In the genomic region with DNA sequence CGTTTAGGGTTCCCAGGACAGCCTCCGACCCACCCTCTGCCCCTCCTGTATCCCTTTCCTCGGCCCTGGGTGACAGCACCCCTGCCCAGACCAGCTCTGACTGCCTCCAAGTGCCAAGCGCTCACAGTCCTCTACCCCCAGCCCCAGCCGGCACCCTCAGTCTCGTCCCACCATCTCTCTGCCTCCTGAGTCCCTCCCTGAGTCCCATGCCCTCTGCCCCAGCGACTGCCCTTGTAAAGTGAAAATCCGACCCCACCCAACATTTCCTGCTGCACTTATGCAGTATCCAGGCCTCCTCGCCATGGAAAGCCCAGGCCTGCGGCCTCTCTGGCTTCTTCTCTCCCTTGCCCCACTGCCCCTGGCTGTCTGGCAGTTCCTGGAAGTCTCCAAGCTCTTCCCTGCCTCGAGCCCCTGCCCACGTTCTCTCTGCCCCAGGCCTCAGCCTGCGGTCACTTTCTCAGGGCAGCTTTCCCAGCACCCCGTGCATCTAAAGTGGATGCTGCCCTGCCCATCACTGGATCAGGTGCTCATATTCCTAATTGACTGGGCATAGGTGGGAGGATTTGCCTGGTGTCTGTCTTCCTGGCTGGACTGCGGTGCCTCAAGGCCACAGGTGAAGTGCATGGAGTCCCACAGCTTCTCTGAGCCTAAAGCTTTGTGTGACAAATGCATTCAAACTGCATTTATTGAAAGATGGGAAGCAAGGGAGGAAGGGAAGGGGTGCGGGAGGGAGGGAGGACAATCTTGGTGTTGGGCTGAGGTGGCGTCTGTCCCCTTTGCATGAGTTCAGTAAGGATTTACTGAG, we compare ENCODE assay signal across 10 cellular contexts. TPM values are rescaled to one million over a fixed set of nuclear protein-coding genes. Genes with fewer than 3 reads are reported as not detected.
DNase-seq lines count a peak whose midpoint lies in the region; ATAC-seq, FAIRE-seq and TF ChIP-seq lines count a peak whose summit lies in the region.
"Had no signal": no experiment of that assay in that cellular context is flagged by ENCODE, and none has a peak within 500 bp of the region (broad histone marks: within the 10 kb centered on the region; RNA-seq: fewer than 3 reads in every experiment).

No MANE protein-coding gene starts in this region.

- H3K4me1 ChIP-seq in A549 = peaks cover 42% of the 10 kb centered on the region

- H3K9me3 ChIP-seq in A549 = no peaks in the 10 kb centered on the region

- H3K36me3 Mint-ChIP-seq in activated CD4-positive, alpha-beta memory T cell treated with anti-CD3 and anti-CD28 coated beads for 36 hours = no peaks in the 10 kb centered on the region
- peaks cover 3 to 14% (median 4%) of the 10 kb centered on the region in 3 donors for H3K36me3 Mint-ChIP-seq in immature natural killer cell

- H3K27ac Mint-ChIP-seq in activated CD4-positive, alpha-beta memory T cell treated with anti-CD3 and anti-CD28 coated beads for 36 hours = peak overlapping the region; percentile 52
- peak overlapping the region; percentile 82 to 99 (median 95) for H3K27ac Mint-ChIP-seq in immature natural killer cell
- H3K27ac Mint-ChIP-seq: HFFc6 had no signal

- peaks cover 72% of the 10 kb centered on the region for H3K4me1 Mint-ChIP-seq in activated CD4-positive, alpha-beta memory T cell treated with anti-CD3 and anti-CD28 coated beads for 36 hours (ENCODE audit: low read depth)
- peaks cover 91 to 95% of the 10 kb centered on the region in 2 donors for H3K4me1 Mint-ChIP-seq in immature natural killer cell

- H3K27ac ChIP-seq in A549 = peak overlapping the region; percentile 87

- TF ChIP-seq RAD21 in A549 (conservative IDR thresholded peaks at IDR 0.05 in 1 of 2, IDR thresholded peaks at IDR 0.05 in 1 of 2) = no peak

- no peaks in the 10 kb centered on the region for H3K27me3 Mint-ChIP-seq in activated CD4-positive, alpha-beta memory T cell treated with anti-CD3 and anti-CD28 coated beads for 36 hours
- peaks cover 19 to 29% (median 23%) of the 10 kb centered on the region in 3 donors for H3K27me3 Mint-ChIP-seq in immature natural killer cell (ENCODE audit: low read depth in 3 of 3)

- no peak for FAIRE-seq in A549 (lab: Jason Lieb, UNC)
- FAIRE-seq: TTC549 had no signal

- ATAC-seq in A549 = 0 out of 6 replicates have a peak, but pooled peaks of 1 of the 2 experiments have one; percentile 12

- TF ChIP-seq CTCF in A549 (IDR thresholded peaks at IDR 0.05) = no peak

- H3K9me3 Mint-ChIP-seq in activated CD4-positive, alpha-beta memory T cell treated with anti-CD3 and anti-CD28 coated beads for 36 hours = no peaks in the 10 kb centered on the region
- H3K9me3 Mint-ChIP-seq in immature natural killer cell = peaks cover 0 to 3% (median 0%) of the 10 kb centered on the region in 6 donors
- H3K9me3 Mint-ChIP-seq: HFFc6 had no signal

- H3K4me3 ChIP-seq in A549 = no peak overlapping the region

- WGBS in A549 (ENCODE audit: missing lambda C conversion rate) = 63% methylated on average over 16 of the region's 17 CpGs

- no peak for TF ChIP-seq POLR2A in A549 (IDR thresholded peaks at IDR 0.05; ENCODE audit: low read length)

- TF ChIP-seq EP300 in A549 (IDR thresholded peaks at IDR 0.05) = no peak

- peak overlapping the region; percentile 68 for H3K4me3 Mint-ChIP-seq in activated CD4-positive, alpha-beta memory T cell treated with anti-CD3 and anti-CD28 coated beads for 36 hours
- peak overlapping the region; percentile 88 to 97 (median 90) for H3K4me3 Mint-ChIP-seq in immature natural killer cell
- H3K4me3 Mint-ChIP-seq: HFFc6 had no signal

- intact Hi-C loops in activated CD4-positive, alpha-beta memory T cell treated with anti-CD3 and anti-CD28 coated beads for 36 hours (cut with micrococcal nuclease) = no loop called here

- DNase-seq in A549 (ENCODE audit: low read depth in 1 of 2, low spot score in 1 of 2) (no peak), immature natural killer cell (no peak), NCI-H1694 (lab: John Stamatoyannopoulos, UW) (no peak), UCSD-AML1 (lab: John Stamatoyannopoulos, UW; ENCODE audit: unreplicated experiment) (no peak), NCI-H1105 treated with DMSO at 0.1 percent for 48 hours (lab: John Stamatoyannopoulos, UW) (no peak)
- no peak for DNase-seq in activated CD4-positive, alpha-beta memory T cell treated with anti-CD3 and anti-CD28 coated beads for 36 hours

- CTCF ChIA-PET in A549 (lab: Yijun Ruan, JAX) = interaction anchor here (0.6 to 9.6 kb wide), 16 partner anchors 8 to 180 kb away, joined by 3 to 126 read pairs (median 6); partner anchors contain the start of gene C1QTNF6
- CTCF ChIA-PET in activated CD4-positive, alpha-beta memory T cell treated with anti-CD3 and anti-CD28 coated beads for 36 hours (lab: Charles Lee) = interaction anchor here (0.7 to 8.4 kb wide), 17 partner anchors 8 to 179 kb away, joined by 3 to 183 read pairs (median 5); partner anchors contain the start of gene IL2RB

- POLR2A ChIA-PET in A549 (lab: Yijun Ruan, JAX) = interaction anchor here (1.0 to 1.3 kb wide), 2 partner anchors 20 to 32 kb away, joined by 3 read pairs; partner anchors contain the start of gene C1QTNF6
- POLR2A ChIA-PET in activated CD4-positive, alpha-beta memory T cell treated with anti-CD3 and anti-CD28 coated beads for 36 hours (lab: Charles Lee) = interaction anchor here (0.7 to 8.8 kb wide), 4 partner anchors 19 to 88 kb away, joined by 3 to 240 read pairs (median 4); partner anchors contain the start of gene IL2RB

- peak overlapping the region; percentile 65 for H3K4me2 ChIP-seq in A549

TF ChIP-seq in A549, 52 proteins besides CTCF, POLR2A, EP300 and RAD21 (continues in another document):
- TF ChIP-seq HEYL (CRISPR knock-in tag; IDR thresholded peaks at IDR 0.05) (no peak), ATOH8 (CRISPR knock-in tag; IDR thresholded peaks at IDR 0.05; ENCODE audit: low read depth) (no peak), FOSL2 (IDR thresholded peaks at IDR 0.05) (no peak), FOSL2 (CRISPR knock-in tag; IDR thresholded peaks at IDR 0.05) (no peak), EHF (CRISPR knock-in tag; IDR thresholded peaks at IDR 0.05) (no peak), NFE2L2 (conservative IDR thresholded peaks at IDR 0.05; ENCODE audit: low read length) (no peak), JUNB (IDR thresholded peaks at IDR 0.05) (no peak), SREBF2 (IDR thresholded peaks at IDR 0.05) (no peak), MAFK (IDR thresholded peaks at IDR 0.05; ENCODE audit: partially characterized antibody) (no peak)
- TF ChIP-seq, protein P1, sequence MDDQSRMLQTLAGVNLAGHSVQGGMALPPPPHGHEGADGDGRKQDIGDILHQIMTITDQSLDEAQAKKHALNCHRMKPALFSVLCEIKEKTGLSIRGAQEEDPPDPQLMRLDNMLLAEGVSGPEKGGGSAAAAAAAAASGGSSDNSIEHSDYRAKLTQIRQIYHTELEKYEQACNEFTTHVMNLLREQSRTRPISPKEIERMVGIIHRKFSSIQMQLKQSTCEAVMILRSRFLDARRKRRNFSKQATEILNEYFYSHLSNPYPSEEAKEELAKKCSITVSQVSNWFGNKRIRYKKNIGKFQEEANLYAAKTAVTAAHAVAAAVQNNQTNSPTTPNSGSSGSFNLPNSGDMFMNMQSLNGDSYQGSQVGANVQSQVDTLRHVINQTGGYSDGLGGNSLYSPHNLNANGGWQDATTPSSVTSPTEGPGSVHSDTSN (IDR thresholded peaks at IDR 0.05) = no peak

RNA-seq across cellular contexts. Expression of gene IL2RB, which starts 17.7 kb away (rescaled TPM):
- 0.05 and 0.14 TPM in 2 replicates for polyA plus RNA-seq in A549 (2011; rRNA removed)
- polyA plus RNA-seq in A549 (2012; cell fraction: cytosol; rRNA removed) = 0.05 and 0.09 TPM in 2 replicates
- polyA plus RNA-seq in A549 (2012; cell fraction: nucleus; rRNA removed) = 0.09 and 0.12 TPM in 2 replicates
- polyA plus RNA-seq in A549 (2017; fragmentation: RNase III; extraction: RNeasy Plus Mini Kit Qiagen cat#74134 plus additional on column Dnase treatment) = 0.04 to 0.17 TPM (median 0.05 TPM) in 3 replicates
- polyA minus RNA-seq in A549 (2011; rRNA and poly(A)+ RNA removed) = not detected in 2 replicates
- 100 to 1,000 TPM; 306 to 310 TPM for total RNA-seq in activated CD4-positive, alpha-beta memory T cell treated with anti-CD3 and anti-CD28 coated beads for 36 hours
- 1,000 to 10,000 TPM in 1 of 3 donors, 100 to 1,000 TPM in 2; 863 to 2,762 (median 893) TPM for polyA plus RNA-seq in immature natural killer cell
- total RNA-seq: HFFc6, NCI-H460 had no signal

RNA-seq across cellular contexts. Expression of gene C1QTNF6, which starts 20.7 kb away (rescaled TPM):
- polyA plus RNA-seq in A549 (2011; rRNA removed) (18.6 and 24.7 TPM in 2 replicates), A549 (2017; fragmentation: RNase III; extraction: RNeasy Plus Mini Kit Qiagen cat#74134 plus additional on column Dnase treatment) (17.6 to 26.7 TPM (median 24.5 TPM) in 3 replicates), immature natural killer cell (1 to 10 TPM in 2 of 3 donors, not detected in 1; 1.5 to 1.8 TPM)
- 14.8 and 26.9 TPM in 2 replicates for polyA plus RNA-seq in A549 (2012; cell fraction: cytosol; rRNA removed)
- polyA plus RNA-seq in A549 (2012; cell fraction: nucleus; rRNA removed) = 33.8 and 39.1 TPM in 2 replicates
- 11.1 and 12.9 TPM in 2 replicates for polyA minus RNA-seq in A549 (2011; rRNA and poly(A)+ RNA removed)
- 10 to 100 TPM; 11.1 to 13.0 TPM for total RNA-seq in activated CD4-positive, alpha-beta memory T cell treated with anti-CD3 and anti-CD28 coated beads for 36 hours

RNA-seq across cellular contexts. Expression of gene SSTR3, which starts 44.9 kb away (rescaled TPM):
- polyA plus RNA-seq in A549 (2011; rRNA removed) (not detected in 2 replicates), A549 (2017; fragmentation: RNase III; extraction: RNeasy Plus Mini Kit Qiagen cat#74134 plus additional on column Dnase treatment) (not detected in 3 replicates), immature natural killer cell (not detected)
- not detected in 2 replicates for polyA plus RNA-seq in A549 (2012; cell fraction: cytosol; rRNA removed)
- polyA plus RNA-seq in A549 (2012; cell fraction: nucleus; rRNA removed) = 0.07 TPM in 1 of 2 replicates, not detected in the other
- polyA minus RNA-seq in A549 (2011; rRNA and poly(A)+ RNA removed) = not detected in 2 replicates
- total RNA-seq in activated CD4-positive, alpha-beta memory T cell treated with anti-CD3 and anti-CD28 coated beads for 36 hours = 1 to 10 TPM; 8.5 to 9.3 TPM
- total RNA-seq: HFFc6, HT1080, NCI-H460 had no signal

RNA-seq across cellular contexts. Expression of gene TMPRSS6, which starts 57.9 kb away (rescaled TPM):
- polyA plus RNA-seq in A549 (2011; rRNA removed) = not detected in 2 replicates
- 0.01 TPM in 1 of 2 replicates, not detected in the other for polyA plus RNA-seq in A549 (2012; cell fraction: cytosol; rRNA removed)
- polyA plus RNA-seq in A549 (2012; cell fraction: nucleus; rRNA removed) = 0.05 TPM in 1 of 2 replicates, not detected in the other
- not detected in 3 replicates for polyA plus RNA-seq in A549 (2017; fragmentation: RNase III; extraction: RNeasy Plus Mini Kit Qiagen cat#74134 plus additional on column Dnase treatment)
- polyA minus RNA-seq in A549 (2011; rRNA and poly(A)+ RNA removed) = not detected in 2 replicates
- 10 to 100 TPM; 39.9 to 42.1 TPM for total RNA-seq in activated CD4-positive, alpha-beta memory T cell treated with anti-CD3 and anti-CD28 coated beads for 36 hours
- polyA plus RNA-seq in immature natural killer cell = under 1 TPM in 2 of 3 donors, not detected in 1; 0.28 to 0.52 TPM
- total RNA-seq: HFFc6, NCI-H460 had no signal

Comparison
In these comparisons a context has a peak if more than half of its experiments do, and no peak if none do; other contexts are left out.
1. RNA of gene IL2RB, which starts 17.7 kb away (polyA plus RNA-seq): 863 to 2,762 TPM in immature natural killer cell; 0.04 to 0.17 TPM in A549; every median in the first group is over 100 times any median in the second.
2. RNA of gene C1QTNF6, which starts 20.7 kb away (polyA plus RNA-seq): 14.8 to 39.1 TPM in A549; 1.5 to 1.8 TPM in immature natural killer cell; every median in the first group is over 4 times any median in the second.